In the genomic region with DNA sequence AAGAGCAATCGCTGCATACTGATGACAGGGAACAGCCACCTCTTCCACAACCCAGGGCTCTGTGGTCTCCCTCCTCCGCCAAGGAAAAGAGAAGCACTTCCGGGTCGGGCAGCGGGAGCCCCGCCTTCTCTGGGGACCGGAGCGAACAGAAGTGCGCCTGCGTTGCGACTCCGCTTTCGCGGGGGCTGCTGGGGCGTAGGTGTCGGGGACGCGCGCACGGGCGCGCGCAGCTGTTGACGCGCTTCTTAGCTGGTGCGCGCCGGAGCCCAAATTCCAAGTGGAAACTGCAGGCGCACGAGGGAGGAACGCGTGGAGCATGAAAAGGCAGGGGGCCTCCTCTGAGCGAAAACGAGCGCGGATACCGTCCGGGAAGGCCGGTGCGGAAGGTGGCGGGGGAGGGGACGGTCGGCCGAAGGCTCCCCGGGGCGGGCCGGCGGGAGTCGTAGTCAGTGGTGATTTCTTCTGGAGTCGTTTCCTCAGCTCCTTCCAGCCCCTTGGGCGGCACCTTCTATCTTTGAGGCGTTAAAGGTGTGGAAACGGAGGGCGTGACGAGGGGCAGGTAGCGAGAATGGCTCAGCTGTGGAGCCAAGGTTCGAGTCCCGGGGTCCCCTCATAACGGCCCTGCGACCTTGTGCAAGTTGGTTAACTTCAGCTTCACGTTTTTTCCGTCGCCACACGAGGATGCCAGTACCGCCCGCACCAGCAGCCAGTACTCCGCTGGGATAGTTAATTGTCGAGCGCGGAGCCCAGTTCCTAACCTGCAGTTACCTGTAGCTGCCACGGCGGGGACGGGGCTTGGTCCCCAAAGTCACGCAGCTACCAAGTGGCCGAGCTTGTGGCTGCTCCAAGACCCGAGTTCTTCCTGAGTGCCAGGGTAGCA, we compare ENCODE assay signal across 8 cellular contexts. TPM values are rescaled to one million over a fixed set of nuclear protein-coding genes. Genes with fewer than 3 reads are reported as not detected.
DNase-seq lines count a peak whose midpoint lies in the region; ATAC-seq and TF ChIP-seq lines count a peak whose summit lies in the region.

A gene (minus strand): TSS at position 95 of the 880 bp plus-strand sequence. CDS start 78 bp downstream, at position 17.
A gene with protein sequence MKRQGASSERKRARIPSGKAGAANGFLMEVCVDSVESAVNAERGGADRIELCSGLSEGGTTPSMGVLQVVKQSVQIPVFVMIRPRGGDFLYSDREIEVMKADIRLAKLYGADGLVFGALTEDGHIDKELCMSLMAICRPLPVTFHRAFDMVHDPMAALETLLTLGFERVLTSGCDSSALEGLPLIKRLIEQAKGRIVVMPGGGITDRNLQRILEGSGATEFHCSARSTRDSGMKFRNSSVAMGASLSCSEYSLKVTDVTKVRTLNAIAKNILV (plus strand): TSS at position 202 of the 880 bp plus-strand sequence. CDS start 115 bp downstream, at position 317.

- peak within 1 kb of the TSS; percentile 70 for H3K27ac ChIP-seq in temporal lobe (ENCODE audit: low read depth, low read length)

- DNase-seq in NCI-H1092 treated with DMSO at 0.1 percent for 48 hours (lab: John Stamatoyannopoulos, UW) (peak; percentile 92), SKM-1 (lab: John Stamatoyannopoulos, UW; ENCODE audit: unreplicated experiment) (peak; percentile 94), glomerular endothelial cell (ENCODE audit: extremely low read depth, low read depth, low spot score) (peak; percentile 78), occipital lobe (lab: John Stamatoyannopoulos, UW) (peak; percentile 94)
- peak; percentile 93 to 97 for DNase-seq in activated naive CD4-positive, alpha-beta T cell treated with anti-CD3 and anti-CD28 coated beads, Interleukin-2, amount 50 U/mL, for 72 hours (ENCODE audit: low spot score in 2 of 2)

- peak; percentile 85 for TF ChIP-seq POLR2A in GM10847 (IDR thresholded peaks at IDR 0.05; ENCODE audit: extremely low read depth, insufficient read length)

- no peaks in the 10 kb centered on the region for H3K9me3 Mint-ChIP-seq in activated naive CD4-positive, alpha-beta T cell treated with anti-CD3 and anti-CD28 coated beads, Interleukin-2, amount 50 U/mL, for 72 hours

- ATAC-seq in HG02623 (IDR thresholded peaks at IDR 0.05; ENCODE audit: unreplicated experiment) = peak; percentile 82
- peak; percentile 95 for ATAC-seq in activated naive CD4-positive, alpha-beta T cell treated with anti-CD3 and anti-CD28 coated beads, Interleukin-2, amount 50 U/mL, for 72 hours

- peak within 1 kb of the TSS; percentile 92 to 100 for H3K27ac Mint-ChIP-seq in activated naive CD4-positive, alpha-beta T cell treated with anti-CD3 and anti-CD28 coated beads, Interleukin-2, amount 50 U/mL, for 72 hours

- H3K36me3 Mint-ChIP-seq in activated naive CD4-positive, alpha-beta T cell treated with anti-CD3 and anti-CD28 coated beads, Interleukin-2, amount 50 U/mL, for 72 hours = peaks cover 24 to 31% of the 10 kb centered on the region in 2 donors

RNA-seq across cellular contexts. Expression of the first gene that starts in this region (rescaled TPM):
- 10 to 100 TPM; 44.4 to 56.1 TPM for total RNA-seq in activated naive CD4-positive, alpha-beta T cell treated with anti-CD3 and anti-CD28 coated beads, Interleukin-2, amount 50 U/mL, for 72 hours
- total RNA-seq in glomerular endothelial cell = 20.3 and 32.6 TPM in 2 replicates
- 42.1 TPM for total RNA-seq in occipital lobe
- total RNA-seq in temporal lobe = 30.0 TPM

RNA-seq across cellular contexts. Expression of the second gene that starts in this region (rescaled TPM):
- 10 to 100 TPM; 25.7 to 33.5 TPM for total RNA-seq in activated naive CD4-positive, alpha-beta T cell treated with anti-CD3 and anti-CD28 coated beads, Interleukin-2, amount 50 U/mL, for 72 hours
- 10.2 and 13.1 TPM in 2 replicates for total RNA-seq in glomerular endothelial cell
- total RNA-seq in occipital lobe = 9.0 TPM
- 7.1 TPM for total RNA-seq in temporal lobe

Comparison
In these comparisons a context has a peak if more than half of its experiments do, and no peak if none do; other contexts are left out.
1. Peak in every context shown above with its lines: DNase-seq, ATAC-seq and H3K27ac ChIP-seq.